1 cellular context compared by ENCODE assay signal in the genomic region with DNA sequence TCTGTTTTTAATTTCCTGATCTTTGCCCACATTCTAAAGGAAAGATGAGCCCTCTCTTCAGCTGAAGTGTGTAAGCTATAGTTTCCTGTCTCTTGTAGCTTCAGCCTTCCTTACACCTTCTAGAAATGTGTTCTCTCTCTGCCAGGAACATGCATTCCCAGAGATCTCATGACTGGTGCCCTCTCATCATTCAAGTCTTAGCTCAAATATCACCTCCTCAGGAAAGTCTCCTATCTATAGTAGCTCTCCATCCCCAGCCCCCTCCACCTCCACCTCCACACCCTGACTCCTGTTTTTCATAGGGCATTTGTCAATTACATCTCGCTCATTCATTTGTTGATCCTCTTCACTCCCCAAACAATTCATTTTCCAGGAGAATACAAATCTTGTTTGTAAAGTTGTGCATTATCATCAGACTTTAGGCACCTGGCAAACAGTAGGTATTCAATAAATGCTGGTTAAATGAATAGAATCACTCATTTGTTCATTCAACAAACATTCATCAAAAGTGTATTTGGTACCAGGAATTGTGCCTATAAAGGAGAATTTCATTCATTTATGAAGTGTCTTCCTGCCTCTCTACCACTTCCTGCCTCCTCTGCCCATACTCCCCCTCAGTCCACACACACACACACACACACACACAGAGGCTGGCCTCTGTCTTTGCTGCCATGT.
TF ChIP-seq lines count a peak whose summit lies in the region.

No MANE protein-coding gene starts in this region.

TF ChIP-seq in PFSK-1, 5 proteins besides CTCF, POLR2A, EP300 and RAD21 (continued from another document):
- TF ChIP-seq REST (IDR thresholded peaks at IDR 0.05; ENCODE audit: insufficient read depth in 1 of 2, low read depth in 2 of 2, low read length in 2 of 2) (no peak), POLR2AphosphoS5 (IDR thresholded peaks at IDR 0.05; ENCODE audit: low read depth, low read length) (no peak)
